ENCODE assay signal across 9 cellular contexts in the genomic region with DNA sequence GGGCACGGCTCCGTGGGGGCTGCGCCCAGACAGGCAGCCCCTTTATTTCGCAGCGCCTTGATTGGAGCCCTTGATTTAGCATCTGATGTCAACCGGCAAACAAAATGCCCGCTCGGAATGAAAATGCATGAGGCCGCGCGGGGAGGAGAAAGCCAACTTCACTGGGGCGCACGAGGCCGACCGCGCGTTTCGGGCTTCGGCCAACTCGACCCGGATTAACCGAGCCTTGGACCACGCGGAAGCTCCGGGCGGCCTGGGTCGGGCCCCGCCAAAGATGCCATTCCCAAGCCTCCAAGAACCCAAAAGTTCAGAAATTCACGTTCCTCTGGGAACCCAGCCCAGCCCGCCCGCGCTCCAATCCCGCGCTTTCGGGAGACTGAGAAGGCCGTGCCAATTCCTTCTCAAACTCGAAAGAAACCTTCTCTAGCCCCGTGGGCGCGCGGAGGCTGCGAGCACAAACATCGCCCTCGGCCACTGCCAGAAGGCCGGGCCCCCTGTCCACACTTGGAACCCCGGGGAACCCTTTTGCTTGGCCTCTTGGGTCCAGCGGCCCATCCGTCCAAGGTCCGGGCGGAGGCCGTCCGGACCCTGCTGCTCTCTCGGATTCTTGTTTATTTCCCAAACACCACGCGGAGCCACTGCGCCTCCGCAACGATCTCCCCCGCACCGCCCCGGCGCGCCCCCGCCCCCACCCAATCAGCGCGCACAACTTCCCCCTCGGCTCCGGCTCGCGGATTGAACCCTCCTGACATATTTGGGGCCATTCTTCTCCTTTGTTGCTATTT. TPM values are rescaled to one million over a fixed set of nuclear protein-coding genes. Genes with fewer than 3 reads are reported as not detected.
DNase-seq lines count a peak whose midpoint lies in the region; ATAC-seq and TF ChIP-seq lines count a peak whose summit lies in the region.
"Had no signal": no experiment of that assay in that cellular context is flagged by ENCODE, and none has a peak within 500 bp of the region (broad histone marks: within the 10 kb centered on the region; RNA-seq: fewer than 3 reads in every experiment).

No MANE protein-coding gene starts in this region.

- H4K91ac ChIP-seq in H9 (ENCODE audit: insufficient read length, low read depth, low read length) = no peak overlapping the region

- DNase-seq in COLO668 (lab: John Stamatoyannopoulos, UW; ENCODE audit: unreplicated experiment) (peak; percentile 88), H9 (peak; percentile 75), naive B cell (no peak), GM10248 (ENCODE audit: extremely low spot score) (no peak), OCI-M2 (lab: John Stamatoyannopoulos, UW; ENCODE audit: unreplicated experiment) (no peak)

- no peaks in the 10 kb centered on the region for H3K79me1 ChIP-seq in H9 (ENCODE audit: insufficient read depth, low read depth, low read length, poor library complexity, severe bottlenecking)

- H3K27me3 Mint-ChIP-seq in H9 (ENCODE audit: low read depth) (peaks cover 86% of the 10 kb centered on the region), naive B cell (peaks cover 44 to 69% (median 67%) of the 10 kb centered on the region in 3 donors)

- no peak overlapping the region for H3K9ac ChIP-seq in H9 (ENCODE audit: extremely low read depth, insufficient read length, low read length)

- H2AFZ ChIP-seq in H9 (ENCODE audit: low read length) = no peak overlapping the region

- peak overlapping the region in 1 of 3 experiments; percentile 91; a peak in 1 of 7 replicates for H3K27ac Mint-ChIP-seq in H9
- peak overlapping the region in 1 of 6 donors; percentile 86 for H3K27ac Mint-ChIP-seq in naive B cell

- no peak overlapping the region for H3K27ac ChIP-seq in H9 (ENCODE audit: insufficient read length, low read depth, low read length)
- peak overlapping the region; percentile 76 for H3K27ac ChIP-seq in angular gyrus (ENCODE audit: low read depth, low read length)

- no peaks in the 10 kb centered on the region for H4K20me1 ChIP-seq in H9 (ENCODE audit: control insufficient read depth, insufficient read depth, insufficient read length)

- H3T11ph ChIP-seq in H9 (ENCODE audit: low read length) = no peak overlapping the region

- H3K9me3 Mint-ChIP-seq in H9 (peaks cover 0 to 2% of the 10 kb centered on the region in 2 experiments; a peak in 3 of 5 replicates), naive B cell (no peaks in the 10 kb centered on the region)

- no peak overlapping the region for H3K23ac ChIP-seq in H9 (ENCODE audit: insufficient read length, low read depth, low read length)

- H3K23me2 ChIP-seq in H9 (ENCODE audit: insufficient read length, low read depth, low read length, poor library complexity, severe bottlenecking) = peaks cover 41% of the 10 kb centered on the region

- peaks cover 6% of the 10 kb centered on the region; the same call in 1 of the 2 replicates for H3K4me1 ChIP-seq in H9 (ENCODE audit: insufficient read depth, low read length)

- no peak overlapping the region for H4K5ac ChIP-seq in H9 (ENCODE audit: insufficient read length, low read depth, low read length)

- H2AK5ac ChIP-seq in H9 (ENCODE audit: insufficient read length, low read length) = no peak overlapping the region

- H2BK20ac ChIP-seq in H9 (ENCODE audit: low read depth, low read length, poor library complexity, severe bottlenecking) = no peak overlapping the region

- H2BK5ac ChIP-seq in H9 (ENCODE audit: insufficient read length, low read length) = no peak overlapping the region

- H2BK120ac ChIP-seq in H9 (ENCODE audit: low read depth, low read length, poor library complexity, severe bottlenecking) = peak overlapping the region; percentile 70

- no CpG with 5 or more reads among the region's 70 CpGs for WGBS in H9 (ENCODE audit: extremely low coverage, insufficient read length, low lambda C conversion rate)

- ATAC-seq in naive B cell (ENCODE audit: low read depth in 2 of 2) (peak in 1 of 2 donors; percentile 12), GM18517 (IDR thresholded peaks at IDR 0.05; ENCODE audit: unreplicated experiment) (no peak), HG03439 (IDR thresholded peaks at IDR 0.05; ENCODE audit: unreplicated experiment) (no peak)

- H3K4me3 Mint-ChIP-seq in H9 (peak overlapping the region; percentile 57 to 85), naive B cell (peak overlapping the region; percentile 43 to 92 (median 78))

- TF ChIP-seq CTCF in H9 (conservative IDR thresholded peaks at IDR 0.05) (no peak), GM10248 (IDR thresholded peaks at IDR 0.05; ENCODE audit: control extremely low read depth, extremely low read depth, low read depth, missing control alignments) (no peak)

- H3K14ac ChIP-seq in H9 (ENCODE audit: insufficient read depth, low read length) = peak overlapping the region; percentile 81

- H3K4me1 Mint-ChIP-seq in H9 (peaks cover 50 to 60% of the 10 kb centered on the region in 2 experiments), naive B cell (peaks cover 24 to 36% (median 31%) of the 10 kb centered on the region in 3 donors)

- H3K27me3 ChIP-seq in H9 (ENCODE audit: insufficient read depth, low read length) = peaks cover 39% of the 10 kb centered on the region

- H2BK15ac ChIP-seq in H9 (ENCODE audit: low read depth, low read length) = no peak overlapping the region

- H3K56ac ChIP-seq in H9 (ENCODE audit: insufficient read length, low read depth, low read length) = no peak overlapping the region

- no peak overlapping the region for H3K4ac ChIP-seq in H9 (ENCODE audit: low read depth, low read length)

- no peak overlapping the region for H4K8ac ChIP-seq in H9 (replicated peaks; ENCODE audit: insufficient read length, low read depth, low read length)

- CTCF ChIA-PET in GM10248 (lab: Yijun Ruan, JAX) = interaction anchor here (1.2 kb wide), 1 partner anchor 83 kb away, joined by 4 read pairs; no protein-coding TSS in a partner anchor

- no peaks in the 10 kb centered on the region for H3K79me2 ChIP-seq in H9 (ENCODE audit: insufficient read depth, low read length)

- H3K4me2 ChIP-seq in H9 (ENCODE audit: insufficient read depth, insufficient read length, low read length) = peak overlapping the region; percentile 42

- H2BK12ac ChIP-seq in H9 (ENCODE audit: insufficient read length, low read depth, low read length) = no peak overlapping the region

- POLR2A ChIA-PET in GM10248 (lab: Yijun Ruan, JAX) = interaction anchor here (0.6 kb wide), 1 partner anchor 124 kb away, joined by 4 read pairs; no protein-coding TSS in a partner anchor

- peak overlapping the region; percentile 47 for H3K18ac ChIP-seq in H9 (ENCODE audit: insufficient read length, low read depth, low read length)

- no peaks in the 10 kb centered on the region for H3K9me3 ChIP-seq in H9 (ENCODE audit: control insufficient read depth, low read depth, low read length)

- no peaks in the 10 kb centered on the region for H3K36me3 Mint-ChIP-seq in H9 (ENCODE audit: insufficient read depth in 1 of 3, low read depth in 3 of 3)
- peaks cover 5 to 7% of the 10 kb centered on the region in 2 donors for H3K36me3 Mint-ChIP-seq in naive B cell

RNA-seq across cellular contexts. Expression of a gene that starts 0.8 kb away (rescaled TPM):
- 0.81 and 0.83 TPM in 2 replicates for total RNA-seq in H9 (2021)
- not detected for polyA plus RNA-seq in naive B cell (ENCODE audit: low read depth in 6 of 6)
- total RNA-seq: liver had no signal
- polyA plus RNA-seq: liver had no signal

Comparison
In these comparisons a context has a peak if more than half of its experiments do, and no peak if none do; other contexts are left out.
1. DNase-seq: peak in COLO668 (single experiment) and H9 (single experiment); none in naive B cell (single experiment), GM10248 (single experiment) and OCI-M2 (single experiment).